9 cellular contexts compared by ENCODE assay signal in genomic region chr13:99969934-99970760, GRCh38. TPM values are rescaled to one million over a fixed set of nuclear protein-coding genes. Genes with fewer than 3 reads are reported as not detected.
DNase-seq lines count a peak whose midpoint lies in the region; ATAC-seq, FAIRE-seq and TF ChIP-seq lines count a peak whose summit lies in the region.
"Had no signal": no experiment of that assay in that cellular context is flagged by ENCODE, and none has a peak within 500 bp of the region (broad histone marks: within the 10 kb centered on the region; RNA-seq: fewer than 3 reads in every experiment).

No MANE protein-coding gene starts in this region.

- no peak for FAIRE-seq in HepG2 (lab: Jason Lieb, UNC)

- H3K9me3 Mint-ChIP-seq in activated naive CD4-positive, alpha-beta T cell treated with anti-CD3 and anti-CD28 coated beads for 36 hours: peaks cover 10% of the 10 kb centered on the region

- H2AFZ ChIP-seq in HepG2 (ENCODE audit: low read length): no peak overlapping the region

- peak overlapping the region; percentile 30 for H3K27ac Mint-ChIP-seq in activated naive CD4-positive, alpha-beta T cell treated with anti-CD3 and anti-CD28 coated beads for 36 hours

- POLR2A ChIA-PET in HepG2 (lab: Yijun Ruan, JAX): no interaction called here

- 0 out of 2 replicates have a peak overlapping the region, but pooled peaks have one; percentile 15 for H3K9ac ChIP-seq in HepG2 (ENCODE audit: insufficient read depth, low read depth, low read length)

- peak overlapping the region; percentile 71 for H3K4me3 Mint-ChIP-seq in activated naive CD4-positive, alpha-beta T cell treated with anti-CD3 and anti-CD28 coated beads for 36 hours

- peak overlapping the region; percentile 88 for H3K4me2 ChIP-seq in HepG2 (ENCODE audit: low read depth, low read length)

- H3K27ac ChIP-seq in ascending aorta (no peak overlapping the region), HepG2 (ENCODE audit: extremely low read length, insufficient read depth, low read length) (no peak overlapping the region), upper lobe of right lung (no peak overlapping the region)

- in situ Hi-C loops in HepG2 (cut with HindIII; ENCODE audit: extremely low pct_ligation_motif_present, low pct_unique_long_range_greater_than_20kb): no loop called here

- TF ChIP-seq POLR2A in HepG2 (IDR thresholded peaks at IDR 0.05; ENCODE audit: insufficient read depth in 1 of 2, low read depth in 2 of 2, low read length in 2 of 2): no peak

- peak; percentile 53 for DNase-seq in activated naive CD4-positive, alpha-beta T cell treated with anti-CD3 and anti-CD28 coated beads for 36 hours
- no peak for DNase-seq in activated naive CD4-positive, alpha-beta T cell treated with anti-CD3 and anti-CD28 coated beads, Interleukin-2, amount 50 U/mL, for 16 hours
- DNase-seq in NCI-H226: peak; percentile 78
- DNase-seq in ascending aorta (ENCODE audit: low spot score in 2 of 2): no peak
- peak; percentile 57 for DNase-seq in HepG2 (ENCODE audit: low spot score)
- no peak for DNase-seq in upper lobe of right lung

- peaks cover 23% of the 10 kb centered on the region for H3K4me1 Mint-ChIP-seq in activated naive CD4-positive, alpha-beta T cell treated with anti-CD3 and anti-CD28 coated beads for 36 hours (ENCODE audit: low read depth)

- CTCF ChIA-PET in activated naive CD4-positive, alpha-beta T cell treated with anti-CD3 and anti-CD28 coated beads for 36 hours (lab: Charles Lee): interaction anchor here (0.6 to 1.7 kb wide), 3 partner anchors 17 to 313 kb away, joined by 3 to 4 read pairs (median 4); no protein-coding TSS in a partner anchor
- CTCF ChIA-PET in HepG2 (lab: Yijun Ruan, JAX; ENCODE audit: low intra/inter-chr PET ratio, low total read pairs): no interaction called here

- TF ChIP-seq EP300 in HepG2 (IDR thresholded peaks at IDR 0.05; ENCODE audit: low read depth in 2 of 2, low read length in 2 of 2) (no peak), HepG2 (CRISPR knock-in tag; IDR thresholded peaks at IDR 0.05; ENCODE audit: borderline replicate concordance) (no peak)

- H3K4me3 ChIP-seq in ascending aorta (peak overlapping the region; percentile 45 to 52), HepG2 (replicated peaks in 1 of 3; ENCODE audit: insufficient read depth in 1 of 3, low read depth in 2 of 3, low read length in 3 of 3) (peak overlapping the region; percentile 42 to 66 (median 50); a peak in 4 of 6 replicates), upper lobe of right lung (peak overlapping the region; percentile 25)

- TF ChIP-seq RAD21 in HepG2 (CRISPR knock-in tag; IDR thresholded peaks at IDR 0.05): no peak

- H3K4me1 ChIP-seq in ascending aorta: peaks cover 18% of the 10 kb centered on the region in 2 donors
- H3K4me1 ChIP-seq in HepG2 (ENCODE audit: insufficient read depth, low read length): peaks cover 7% of the 10 kb centered on the region; the same call in 1 of the 2 replicates
- peaks cover 26% of the 10 kb centered on the region for H3K4me1 ChIP-seq in upper lobe of right lung

- no peaks in the 10 kb centered on the region for H3K36me3 ChIP-seq in ascending aorta
- H3K36me3 ChIP-seq in HepG2 (replicated peaks in 1 of 2; ENCODE audit: control insufficient read depth in 1 of 2, insufficient read depth in 2 of 2, low read length in 2 of 2): no peaks in the 10 kb centered on the region
- H3K36me3 ChIP-seq in upper lobe of right lung: no peaks in the 10 kb centered on the region

- TF ChIP-seq CTCF in ascending aorta (IDR thresholded peaks at IDR 0.05): no peak
- TF ChIP-seq CTCF in HepG2 (CRISPR knock-in tag; IDR thresholded peaks at IDR 0.05): 0 out of 2 replicates have a peak, but pooled peaks have one; percentile 4
- no peak for TF ChIP-seq CTCF in upper lobe of right lung (IDR thresholded peaks at IDR 0.05)

- H3K27me3 Mint-ChIP-seq in activated naive CD4-positive, alpha-beta T cell treated with anti-CD3 and anti-CD28 coated beads for 36 hours (ENCODE audit: low read depth): peaks cover 76% of the 10 kb centered on the region

- H3K79me2 ChIP-seq in HepG2 (ENCODE audit: insufficient read depth, low read length): no peaks in the 10 kb centered on the region

- peak; percentile 73 for ATAC-seq in HepG2
- no peak for ATAC-seq in upper lobe of right lung
- no peak for ATAC-seq in HG03025 (IDR thresholded peaks at IDR 0.05; ENCODE audit: low FRiP score, unreplicated experiment)
- ATAC-seq in HG03432 (IDR thresholded peaks at IDR 0.05; ENCODE audit: unreplicated experiment): no peak

- intact Hi-C loops in activated naive CD4-positive, alpha-beta T cell treated with anti-CD3 and anti-CD28 coated beads for 36 hours (cut with micrococcal nuclease): loop anchor here (10.0 kb wide), 1 partner anchor 525 kb away; no protein-coding TSS in a partner anchor
- intact Hi-C loops in ascending aorta (cut with DNase I): loop anchor here (5.0 to 10.0 kb wide), 2 partner anchors 365 to 883 kb away; partner anchors contain the start of gene CLYBL
- intact Hi-C loops in HepG2 (cut with micrococcal nuclease; ENCODE audit: unreplicated experiment): loop anchor here (2.0 to 10.0 kb wide), 3 partner anchors 53 to 313 kb away; no protein-coding TSS in a partner anchor
- intact Hi-C loops in upper lobe of right lung (cut with DNase I): no loop called here

- no peaks in the 10 kb centered on the region for H3K9me3 ChIP-seq in ascending aorta
- no peaks in the 10 kb centered on the region for H3K9me3 ChIP-seq in HepG2 (ENCODE audit: low read length)
- no peaks in the 10 kb centered on the region for H3K9me3 ChIP-seq in upper lobe of right lung

- no TSS peak for BruUV-seq in HepG2 (replicated peaks; lab: Mats Ljungman, UMichigan)

- peaks cover 5% of the 10 kb centered on the region for H3K36me3 Mint-ChIP-seq in activated naive CD4-positive, alpha-beta T cell treated with anti-CD3 and anti-CD28 coated beads for 36 hours (ENCODE audit: low read depth)

- H3K27me3 ChIP-seq in ascending aorta: peaks cover 68% of the 10 kb centered on the region
- peaks cover 9 to 31% of the 10 kb centered on the region in 2 experiments for H3K27me3 ChIP-seq in HepG2 (ENCODE audit: control insufficient read depth in 1 of 2, insufficient read depth in 2 of 2, low read length in 2 of 2)
- H3K27me3 ChIP-seq in upper lobe of right lung: peaks cover 94% of the 10 kb centered on the region

- 25% methylated on average over 23 of the region's 96 CpGs for WGBS in HepG2 (ENCODE audit: low lambda C conversion rate)

- no peaks in the 10 kb centered on the region for H4K20me1 ChIP-seq in HepG2 (ENCODE audit: insufficient read depth, low read length)

RNA-seq across cellular contexts. Expression of gene ZIC5, which starts 1.4 kb away (rescaled TPM):
- not detected for total RNA-seq in activated naive CD4-positive, alpha-beta T cell treated with anti-CD3 and anti-CD28 coated beads for 36 hours
- total RNA-seq in ascending aorta (not detected), HepG2 (2016; rRNA removed; fragmentation: Illumina TruSeq; extraction: Trizol) (0.02 TPM in 1 of 2 replicates, not detected in the other), upper lobe of right lung (not detected)
- not detected in 2 replicates for total RNA-seq in HepG2 (2016; cell fraction: cytosol; rRNA removed; fragmentation: Illumina TruSeq; extraction: Trizol; ENCODE audit: low read depth)
- total RNA-seq in HepG2 (2016; cell fraction: insoluble cytoplasmic fraction; rRNA removed; fragmentation: Illumina TruSeq; extraction: Trizol): 0.03 and 0.04 TPM in 2 replicates
- total RNA-seq in HepG2 (2016; cell fraction: membrane; rRNA removed; fragmentation: Illumina TruSeq; extraction: Trizol): 0.03 TPM in 1 of 2 replicates, not detected in the other
- total RNA-seq in HepG2 (2016; cell fraction: nucleus; rRNA removed; fragmentation: Illumina TruSeq; extraction: Trizol): not detected in 2 replicates
- 0.07 TPM in 1 of 2 replicates, not detected in the other for polyA plus RNA-seq in HepG2 (2011; rRNA removed)
- polyA plus RNA-seq in HepG2 (2011; cell fraction: cytosol; rRNA removed): 0.01 and 0.03 TPM in 2 replicates
- polyA plus RNA-seq in HepG2 (2011; cell fraction: nucleus; rRNA removed): 0.03 and 0.06 TPM in 2 replicates
- polyA plus RNA-seq in HepG2 (2012): 0.03 TPM in 1 of 2 replicates, not detected in the other
- not detected in 2 replicates for polyA plus RNA-seq in HepG2 (2016; cell fraction: cytosol; fragmentation: Illumina TruSeq; extraction: Trizol; ENCODE audit: low read depth)
- polyA plus RNA-seq in HepG2 (2016; cell fraction: insoluble cytoplasmic fraction; fragmentation: Illumina TruSeq; extraction: Trizol; ENCODE audit: low read depth): not detected in 2 replicates
- 0.03 TPM in 1 of 2 replicates, not detected in the other for polyA plus RNA-seq in HepG2 (2016; cell fraction: membrane; fragmentation: Illumina TruSeq; extraction: Trizol; ENCODE audit: low read depth)
- polyA plus RNA-seq in HepG2 (2016; cell fraction: nucleus; fragmentation: Illumina TruSeq; extraction: Trizol; ENCODE audit: insufficient read depth, low read depth): 0.10 TPM in 1 of 2 replicates, not detected in the other
- polyA minus RNA-seq in HepG2 (2011; rRNA and poly(A)+ RNA removed; ENCODE audit: low replicate concordance): 2.7 TPM in 1 of 2 replicates, not detected in the other
- not detected in 2 replicates for polyA minus RNA-seq in HepG2 (2011; cell fraction: cytosol; rRNA and poly(A)+ RNA removed)
- polyA minus RNA-seq in HepG2 (2011; cell fraction: nucleus; rRNA and poly(A)+ RNA removed): not detected in 2 replicates
- polyA plus RNA-seq: adipose tissue had no signal

RNA-seq across cellular contexts. Expression of gene ZIC2, which starts 11.4 kb away (rescaled TPM):
- total RNA-seq in activated naive CD4-positive, alpha-beta T cell treated with anti-CD3 and anti-CD28 coated beads for 36 hours: not detected
- not detected for total RNA-seq in ascending aorta
- total RNA-seq in HepG2 (2016; rRNA removed; fragmentation: Illumina TruSeq; extraction: Trizol): not detected in 2 replicates
- total RNA-seq in HepG2 (2016; cell fraction: cytosol; rRNA removed; fragmentation: Illumina TruSeq; extraction: Trizol; ENCODE audit: low read depth): not detected in 2 replicates
- total RNA-seq in HepG2 (2016; cell fraction: insoluble cytoplasmic fraction; rRNA removed; fragmentation: Illumina TruSeq; extraction: Trizol): 0.06 TPM in 1 of 2 replicates, not detected in the other
- total RNA-seq in HepG2 (2016; cell fraction: membrane; rRNA removed; fragmentation: Illumina TruSeq; extraction: Trizol): not detected in 2 replicates
- not detected in 2 replicates for total RNA-seq in HepG2 (2016; cell fraction: nucleus; rRNA removed; fragmentation: Illumina TruSeq; extraction: Trizol)
- 0.12 and 0.13 TPM in 2 replicates for polyA plus RNA-seq in HepG2 (2011; rRNA removed)
- polyA plus RNA-seq in HepG2 (2011; cell fraction: cytosol; rRNA removed): 0.06 and 0.11 TPM in 2 replicates
- polyA plus RNA-seq in HepG2 (2011; cell fraction: nucleus; rRNA removed): 0.29 and 0.32 TPM in 2 replicates
- 0.17 and 0.24 TPM in 2 replicates for polyA plus RNA-seq in HepG2 (2012)
- not detected in 2 replicates for polyA plus RNA-seq in HepG2 (2016; cell fraction: cytosol; fragmentation: Illumina TruSeq; extraction: Trizol; ENCODE audit: low read depth)
- polyA plus RNA-seq in HepG2 (2016; cell fraction: insoluble cytoplasmic fraction; fragmentation: Illumina TruSeq; extraction: Trizol; ENCODE audit: low read depth): 0.08 TPM in 2 replicates
- not detected in 2 replicates for polyA plus RNA-seq in HepG2 (2016; cell fraction: membrane; fragmentation: Illumina TruSeq; extraction: Trizol; ENCODE audit: low read depth)
- polyA plus RNA-seq in HepG2 (2016; cell fraction: nucleus; fragmentation: Illumina TruSeq; extraction: Trizol; ENCODE audit: insufficient read depth, low read depth): not detected in 2 replicates
- 0.18 and 5.2 TPM in 2 replicates for polyA minus RNA-seq in HepG2 (2011; rRNA and poly(A)+ RNA removed; ENCODE audit: low replicate concordance)
- polyA minus RNA-seq in HepG2 (2011; cell fraction: cytosol; rRNA and poly(A)+ RNA removed): 0.53 and 0.59 TPM in 2 replicates
- polyA minus RNA-seq in HepG2 (2011; cell fraction: nucleus; rRNA and poly(A)+ RNA removed): 0.13 TPM in 1 of 2 replicates, not detected in the other
- total RNA-seq in upper lobe of right lung: not detected

Comparison
In these comparisons a context has a peak if more than half of its experiments do, and no peak if none do; other contexts are left out.
1. DNase-seq: peak in activated naive CD4-positive, alpha-beta T cell treated with anti-CD3 and anti-CD28 coated beads for 36 hours (single experiment), NCI-H226 (single experiment) and HepG2 (single experiment); none in activated naive CD4-positive, alpha-beta T cell treated with anti-CD3 and anti-CD28 coated beads, Interleukin-2, amount 50 U/mL, for 16 hours (single experiment), ascending aorta (0 of 2) and upper lobe of right lung (single experiment).
2. Peak in every context shown above with its lines, with median percentiles within 50 percentile points of each other: H3K4me3 ChIP-seq.